8 cellular contexts compared by ENCODE assay signal in genomic region chr1:109426278-109427170, GRCh38. TPM values are rescaled to one million over a fixed set of nuclear protein-coding genes. Genes with fewer than 3 reads are reported as not detected.
DNase-seq lines count a peak whose midpoint lies in the region; ATAC-seq lines count a peak whose summit lies in the region.

Gene PSMA5, minus strand, starts transcription at chr1:109426448. Its CDS starts 118 bp downstream, at chr1:109426330.

- H4K91ac ChIP-seq in mesenchymal stem cell (ENCODE audit: low read length), result no peak within 1 kb of the TSS

- no peak within 1 kb of the TSS for H2AFZ ChIP-seq in mesenchymal stem cell (ENCODE audit: low read depth, low read length)

- H2BK5ac ChIP-seq in mesenchymal stem cell (ENCODE audit: low read depth, low read length, poor library complexity, severe bottlenecking), result no peak within 1 kb of the TSS

- DNase-seq in COR-L47 (lab: John Stamatoyannopoulos, UW) (peak; percentile 98), HUDEP-2 (lab: John Stamatoyannopoulos, UW; ENCODE audit: unreplicated experiment in 76 of 76) (peak; percentile 22 to 99 (median 96)), NT2/D1 (ENCODE audit: low read depth, low spot score) (peak; percentile 98), mesenchymal stem cell (peak; percentile 100)
- DNase-seq in activated CD8-positive, alpha-beta memory T cell treated with anti-CD3 and anti-CD28 coated beads, Interleukin-2, amount 10 ng/mL, durations not matched to agents 7 days and 5 days, result peak; percentile 99
- DNase-seq in stimulated activated CD8-positive, alpha-beta memory T cell treated with anti-CD3 and anti-CD28 coated beads, Interleukin-12 subunit alpha, Interleukin-12 subunit beta, amount 100 ng/mL, for 4 hours (ENCODE audit: low read depth), result peak; percentile 90

- H2BK15ac ChIP-seq in mesenchymal stem cell (ENCODE audit: low read depth, poor library complexity, severe bottlenecking), result peak within 1 kb of the TSS; percentile 2

- peak within 1 kb of the TSS; percentile 78 for H3K4me2 ChIP-seq in mesenchymal stem cell (ENCODE audit: low read length, poor library complexity, severe bottlenecking)

- WGBS in mesenchymal stem cell, result under 1% methylated on average over 48 of the region's 51 CpGs

- peak within 1 kb of the TSS in 1 of 2 experiments; percentile 59 for H2BK12ac ChIP-seq in mesenchymal stem cell (ENCODE audit: low read length in 2 of 2)

- peak within 1 kb of the TSS; percentile 52 for H4K8ac ChIP-seq in mesenchymal stem cell (ENCODE audit: low read length)

- no peaks in the 10 kb centered on the region for H3K27me3 ChIP-seq in NT2/D1 (ENCODE audit: insufficient read depth, insufficient read length)
- no peaks in the 10 kb centered on the region for H3K27me3 ChIP-seq in endocrine pancreas (ENCODE audit: control insufficient read depth, insufficient read depth, low read length)
- no peaks in the 10 kb centered on the region for H3K27me3 ChIP-seq in mesenchymal stem cell (ENCODE audit: control insufficient read depth in 1 of 2, insufficient read depth in 1 of 2, low read length in 2 of 2)

- H3K4me1 Mint-ChIP-seq in activated CD8-positive, alpha-beta memory T cell treated with anti-CD3 and anti-CD28 coated beads, Interleukin-2, amount 10 ng/mL, durations not matched to agents 7 days and 5 days, result peaks cover 37% of the 10 kb centered on the region

- H3K23ac ChIP-seq in mesenchymal stem cell (ENCODE audit: low read length in 2 of 2), result peak within 1 kb of the TSS in 1 of 2 experiments; percentile 42

- ATAC-seq in GM21381 (IDR thresholded peaks at IDR 0.05; ENCODE audit: unreplicated experiment), result peak; percentile 96
- peak; percentile 94 for ATAC-seq in activated CD8-positive, alpha-beta memory T cell treated with anti-CD3 and anti-CD28 coated beads, Interleukin-2, amount 10 ng/mL, durations not matched to agents 7 days and 5 days

- H3K9me3 Mint-ChIP-seq in activated CD8-positive, alpha-beta memory T cell treated with anti-CD3 and anti-CD28 coated beads, Interleukin-2, amount 10 ng/mL, durations not matched to agents 7 days and 5 days (ENCODE audit: low read depth), result no peaks in the 10 kb centered on the region

- peak within 1 kb of the TSS; percentile 90 for H3K4me3 Mint-ChIP-seq in activated CD8-positive, alpha-beta memory T cell treated with anti-CD3 and anti-CD28 coated beads, Interleukin-2, amount 10 ng/mL, durations not matched to agents 7 days and 5 days

- H3K9me3 ChIP-seq in NT2/D1 (ENCODE audit: insufficient read depth, low read length) (no peaks in the 10 kb centered on the region), endocrine pancreas (ENCODE audit: control insufficient read depth, low read length) (no peaks in the 10 kb centered on the region), mesenchymal stem cell (ENCODE audit: control insufficient read depth, low read length) (no peaks in the 10 kb centered on the region)

- peaks cover 22% of the 10 kb centered on the region for H3K36me3 Mint-ChIP-seq in activated CD8-positive, alpha-beta memory T cell treated with anti-CD3 and anti-CD28 coated beads, Interleukin-2, amount 10 ng/mL, durations not matched to agents 7 days and 5 days

- peaks cover 2% of the 10 kb centered on the region for H3K79me1 ChIP-seq in mesenchymal stem cell (replicated peaks; ENCODE audit: low read length, poor library complexity, severe bottlenecking)

- H3K36me3 ChIP-seq in NT2/D1 (ENCODE audit: insufficient read depth, insufficient read length, low read length), result peaks cover 26% of the 10 kb centered on the region
- H3K36me3 ChIP-seq in endocrine pancreas (ENCODE audit: control insufficient read depth, insufficient read depth, low read length), result no peaks in the 10 kb centered on the region
- H3K36me3 ChIP-seq in mesenchymal stem cell (ENCODE audit: control insufficient read depth in 1 of 2, insufficient read depth in 2 of 2, low read depth in 1 of 2, low read length in 2 of 2), result peaks cover 0 to 10% of the 10 kb centered on the region in 2 experiments

- CTCF ChIA-PET in activated CD8-positive, alpha-beta memory T cell treated with anti-CD3 and anti-CD28 coated beads, Interleukin-2, amount 10 ng/mL, durations not matched to agents 7 days and 5 days (lab: Charles Lee), result interaction anchor here (1.1 to 4.0 kb wide), 18 partner anchors 15 to 558 kb away, joined by 3 to 45 read pairs (median 4); partner anchors contain the start of genes AHCYL1, ATXN7L2, CYB561D1 and PSRC1

- no peak within 1 kb of the TSS for H2AK5ac ChIP-seq in mesenchymal stem cell (ENCODE audit: low read length, severe bottlenecking)

- peak within 1 kb of the TSS; percentile 15 to 78 for H3K4ac ChIP-seq in mesenchymal stem cell (ENCODE audit: low read depth in 1 of 2, low read length in 2 of 2)

- H3K27ac ChIP-seq in mesenchymal stem cell (ENCODE audit: low read length, poor library complexity, severe bottlenecking), result peak within 1 kb of the TSS; percentile 91

- H3K4me1 ChIP-seq in NT2/D1 (ENCODE audit: insufficient read depth, insufficient read length), result no peaks in the 10 kb centered on the region
- H3K4me1 ChIP-seq in endocrine pancreas (ENCODE audit: control insufficient read depth, insufficient read depth, low read length), result peaks cover 18% of the 10 kb centered on the region
- H3K4me1 ChIP-seq in mesenchymal stem cell (ENCODE audit: control insufficient read depth, insufficient read depth, low read depth, low read length), result peaks cover 3% of the 10 kb centered on the region

- H2BK120ac ChIP-seq in mesenchymal stem cell (ENCODE audit: low read depth, low read length), result no peak within 1 kb of the TSS

- peak within 1 kb of the TSS; percentile 92 for H3K4me3 ChIP-seq in NT2/D1 (ENCODE audit: insufficient read length, low read depth)
- peak within 1 kb of the TSS; percentile 95 for H3K4me3 ChIP-seq in endocrine pancreas (ENCODE audit: control insufficient read depth, insufficient read depth, low read length)
- H3K4me3 ChIP-seq in mesenchymal stem cell (ENCODE audit: insufficient read depth in 1 of 2, low read depth in 1 of 2, low read length in 2 of 2), result peak within 1 kb of the TSS; percentile 86 to 97

- H3K27ac Mint-ChIP-seq in activated CD8-positive, alpha-beta memory T cell treated with anti-CD3 and anti-CD28 coated beads, Interleukin-2, amount 10 ng/mL, durations not matched to agents 7 days and 5 days, result peak within 1 kb of the TSS; percentile 99

- peak within 1 kb of the TSS; percentile 93 for H3K9ac ChIP-seq in NT2/D1 (ENCODE audit: insufficient read length, low read depth)
- H3K9ac ChIP-seq in endocrine pancreas (ENCODE audit: control insufficient read depth, insufficient read depth, low read length), result peak within 1 kb of the TSS; percentile 94
- H3K9ac ChIP-seq in mesenchymal stem cell (ENCODE audit: low read length), result peak within 1 kb of the TSS; percentile 94

- H3K18ac ChIP-seq in mesenchymal stem cell (ENCODE audit: low read depth in 1 of 2, low read length in 2 of 2), result peak within 1 kb of the TSS; percentile 77 to 94

- peak within 1 kb of the TSS in 1 of 2 experiments; percentile 79 for H3K14ac ChIP-seq in mesenchymal stem cell (ENCODE audit: low read length in 2 of 2)

- no peaks in the 10 kb centered on the region for H3K27me3 Mint-ChIP-seq in activated CD8-positive, alpha-beta memory T cell treated with anti-CD3 and anti-CD28 coated beads, Interleukin-2, amount 10 ng/mL, durations not matched to agents 7 days and 5 days

RNA-seq across cellular contexts. Expression of gene PSMA5, which starts in this region (rescaled TPM):
- total RNA-seq in activated CD8-positive, alpha-beta memory T cell treated with anti-CD3 and anti-CD28 coated beads, Interleukin-2, amount 10 ng/mL, durations not matched to agents 7 days and 5 days, result 100 to 1,000 TPM; 178 to 211 TPM
- polyA plus RNA-seq in mesenchymal stem cell (2013, experiment 1 of 2), result 80.5 TPM
- 87.1 TPM for polyA plus RNA-seq in mesenchymal stem cell (2013, experiment 2 of 2)

Comparison
In these comparisons a context has a peak if more than half of its experiments do, and no peak if none do; other contexts are left out.
1. Peak in every context shown above with its lines: DNase-seq, ATAC-seq, H3K4me3 ChIP-seq and H3K27ac ChIP-seq.